ENCODE assay signal across 8 cellular contexts in the genomic region with DNA sequence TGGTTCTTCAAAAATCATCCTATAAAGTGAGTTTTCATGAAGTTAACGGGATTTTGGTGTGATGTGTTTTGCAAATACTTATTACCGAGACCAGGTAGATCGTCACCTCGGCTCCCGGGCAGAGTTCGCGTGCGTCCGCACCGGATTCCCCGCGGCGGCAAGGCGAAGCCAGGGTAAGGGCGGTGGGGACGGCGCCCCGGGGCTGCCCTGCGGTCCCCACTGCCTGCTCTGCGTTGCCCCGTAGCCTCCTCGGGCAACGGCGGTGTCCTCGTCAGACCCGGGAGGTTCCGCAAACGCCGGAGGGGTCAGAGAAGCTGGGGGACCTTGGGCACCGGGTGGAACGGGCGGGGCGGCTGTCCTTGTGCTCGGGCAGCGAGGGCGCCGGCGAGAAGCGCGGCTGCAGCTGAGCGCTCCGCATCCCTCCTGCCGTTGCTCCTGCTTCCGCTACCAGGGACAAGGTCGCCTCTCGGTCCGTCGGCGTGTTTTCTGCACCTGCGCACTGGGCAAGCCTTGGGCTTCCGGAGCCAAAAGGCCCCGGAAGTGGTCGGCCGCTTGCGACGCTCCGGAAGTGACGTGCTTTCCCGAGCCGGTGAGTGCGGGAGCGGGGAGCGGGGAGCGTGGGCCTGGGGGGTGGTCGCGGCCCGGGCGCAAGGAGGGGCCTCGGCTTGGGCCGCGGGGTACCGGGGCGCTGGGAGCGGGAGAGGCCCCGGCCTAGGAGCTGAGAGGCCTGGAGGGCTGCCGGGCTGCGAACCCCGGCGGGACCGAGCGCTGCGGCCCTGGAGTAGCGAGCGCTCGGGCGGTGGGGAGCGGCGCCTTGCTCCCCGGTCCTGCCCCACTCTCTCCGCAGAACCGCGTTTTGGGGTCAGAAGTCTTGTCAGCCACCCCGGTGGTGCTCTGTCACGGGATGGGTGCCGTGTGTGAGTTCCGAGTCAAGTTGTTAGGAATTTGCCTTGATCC. TPM values are rescaled to one million over a fixed set of nuclear protein-coding genes. Genes with fewer than 3 reads are reported as not detected.
A peak's percentile ranks its signal among the peaks of the same experiment; 100 is the strongest.
DNase-seq lines count a peak whose midpoint lies in the region; ATAC-seq and TF ChIP-seq lines count a peak whose summit lies in the region.

A gene with protein sequence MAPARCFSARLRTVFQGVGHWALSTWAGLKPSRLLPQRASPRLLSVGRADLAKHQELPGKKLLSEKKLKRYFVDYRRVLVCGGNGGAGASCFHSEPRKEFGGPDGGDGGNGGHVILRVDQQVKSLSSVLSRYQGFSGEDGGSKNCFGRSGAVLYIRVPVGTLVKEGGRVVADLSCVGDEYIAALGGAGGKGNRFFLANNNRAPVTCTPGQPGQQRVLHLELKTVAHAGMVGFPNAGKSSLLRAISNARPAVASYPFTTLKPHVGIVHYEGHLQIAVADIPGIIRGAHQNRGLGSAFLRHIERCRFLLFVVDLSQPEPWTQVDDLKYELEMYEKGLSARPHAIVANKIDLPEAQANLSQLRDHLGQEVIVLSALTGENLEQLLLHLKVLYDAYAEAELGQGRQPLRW (plus strand): TSS at position 560 of the 957 bp plus-strand sequence. CDS start 10,393 bp downstream, outside the sequence.

- ATAC-seq in GM21723 (IDR thresholded peaks at IDR 0.05; ENCODE audit: unreplicated experiment) = peak; percentile 89

- peak within 1 kb of the TSS; percentile 88 for H3K4me2 ChIP-seq in PC-9

- CTCF ChIA-PET in PC-9 (lab: Charles Lee) = no interaction called here

- H4K20me1 ChIP-seq in PC-9 (ENCODE audit: insufficient read depth) = peaks cover 9% of the 10 kb centered on the region; the same call in 1 of the 2 replicates

- H3K27ac ChIP-seq in PC-9 (peak within 1 kb of the TSS; percentile 58), mucosa of rectum (ENCODE audit: low read depth in 2 of 2, low read length in 2 of 2) (peak within 1 kb of the TSS; percentile 90 to 95)

- H3K9me3 ChIP-seq in PC-9 (ENCODE audit: insufficient read depth, low read depth) = no peaks in the 10 kb centered on the region
- no peaks in the 10 kb centered on the region for H3K9me3 ChIP-seq in mucosa of rectum (ENCODE audit: control insufficient read depth in 2 of 2, low read length in 2 of 2)

- H3K27me3 ChIP-seq in PC-9 (ENCODE audit: insufficient read depth, low read depth) = no peaks in the 10 kb centered on the region
- no peaks in the 10 kb centered on the region for H3K27me3 ChIP-seq in mucosa of rectum (ENCODE audit: control insufficient read depth in 2 of 2, insufficient read depth in 2 of 2, low read length in 2 of 2)

- H3K79me2 ChIP-seq in PC-9 (ENCODE audit: low read depth) = peaks cover 56% of the 10 kb centered on the region

- H3K4me3 ChIP-seq in PC-9 (peak within 1 kb of the TSS; percentile 81), mucosa of rectum (ENCODE audit: low read length in 2 of 2) (peak within 1 kb of the TSS; percentile 93 to 98)

- TF ChIP-seq CTCF in PC-9 (conservative IDR thresholded peaks at IDR 0.05) = no peak

- H3K4me1 ChIP-seq in PC-9 (replicated peaks; ENCODE audit: insufficient read depth) (peaks cover 20% of the 10 kb centered on the region), mucosa of rectum (ENCODE audit: control insufficient read depth in 2 of 2, insufficient read depth in 2 of 2, low read length in 2 of 2) (peaks cover 11 to 14% of the 10 kb centered on the region in 2 donors)

- H2AFZ ChIP-seq in PC-9 = peak within 1 kb of the TSS; percentile 80

- intact Hi-C loops in PC-9 (cut with micrococcal nuclease; ENCODE audit: unreplicated experiment) = loop anchor here (1.0 to 2.0 kb wide), 2 partner anchors 39 to 56 kb away; a partner anchor contains a TSS

- in situ Hi-C loops in KBM-7 (cut with MboI; ENCODE audit: low pct_unique_long_range_greater_than_20kb, low sequenced_read_pairs) = no loop called here

- DNase-seq in DMS153 treated with DMSO at 0.1 percent for 48 hours (lab: John Stamatoyannopoulos, UW; ENCODE audit: unreplicated experiment) = peak; percentile 93
- peak; percentile 94 for DNase-seq in KBM-7
- DNase-seq in PC-9 = peak; percentile 92 to 93
- DNase-seq in activated T-cell treated with anti-CD3 and anti-CD28 coated beads, Interleukin-2, amount 50 U/mL, for 1 hour = peak; percentile 90
- DNase-seq in erythroblast (lab: John Stamatoyannopoulos, UW) = peak; percentile 97
- peak; percentile 82 to 89 for DNase-seq in stimulated activated CD8-positive, alpha-beta memory T cell treated with anti-CD3 and anti-CD28 coated beads, Interleukin-4, amount 100 ng/mL, for 4 hours (ENCODE audit: low read depth in 2 of 2, low spot score in 1 of 2)

- TF ChIP-seq POLR2A in erythroblast (IDR thresholded peaks at IDR 0.05; ENCODE audit: low read length) = peak; percentile 95

- H3K9me2 ChIP-seq in PC-9 (ENCODE audit: insufficient read depth) = no peaks in the 10 kb centered on the region

- H3K36me3 ChIP-seq in PC-9 (ENCODE audit: low read depth) = 0 out of 2 replicates have a peak, but pooled peaks cover 7% of the 10 kb centered on the region
- peaks cover 4 to 5% of the 10 kb centered on the region in 2 donors for H3K36me3 ChIP-seq in mucosa of rectum (ENCODE audit: control insufficient read depth in 2 of 2, insufficient read depth in 2 of 2, low read length in 2 of 2)

- BruUV-seq in PC-9 (replicated peaks; lab: Mats Ljungman, UMichigan) = TSS peak; percentile 89

- H3F3A ChIP-seq in PC-9 (ENCODE audit: insufficient read depth, low read depth) = peaks cover 32% of the 10 kb centered on the region; the same call in 1 of the 2 replicates

- peak within 1 kb of the TSS; percentile 83 to 97 for H3K9ac ChIP-seq in mucosa of rectum (ENCODE audit: low read depth in 1 of 2, low read length in 2 of 2)

- POLR2A ChIA-PET in PC-9 (lab: Charles Lee; ENCODE audit: unreplicated experiment) = interaction anchor here (0.6 kb wide), 1 partner anchor 117 kb away, joined by 8 read pairs; no protein-coding TSS in a partner anchor

RNA-seq across cellular contexts. Expression of the gene that starts here (rescaled TPM):
- 58.1 and 62.5 TPM in 2 replicates for total RNA-seq in PC-9 (2021)

Comparison
In these comparisons a context has a peak if more than half of its experiments do, and no peak if none do; other contexts are left out.
1. Peak in every context shown above with its lines: DNase-seq, ATAC-seq, H3K4me3 ChIP-seq and H3K27ac ChIP-seq.